Comparison of ENCODE assay signal across 17 cellular contexts in the genomic region with DNA sequence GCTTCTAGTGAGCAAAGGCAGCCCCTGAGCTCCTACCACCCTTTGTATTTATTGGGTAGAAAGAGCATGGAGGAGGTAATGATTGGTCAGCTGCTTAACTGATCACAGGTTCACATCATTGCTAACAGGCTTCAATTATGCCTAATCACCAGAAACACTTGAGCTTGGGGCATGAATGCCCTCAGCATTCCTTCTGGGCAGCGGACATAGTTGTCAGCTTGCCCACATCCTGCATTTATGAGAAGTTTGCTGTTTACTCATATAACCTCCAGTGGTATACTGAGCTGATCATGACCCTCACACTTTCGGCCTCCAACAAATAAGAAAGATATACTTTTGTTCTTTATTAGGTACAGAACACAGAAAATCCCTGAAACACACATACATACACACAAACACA.
DNase-seq lines count a peak whose midpoint lies in the region; ATAC-seq and FAIRE-seq lines count a peak whose summit lies in the region.
"Had no signal": no experiment of that assay in that cellular context is flagged by ENCODE, and none has a peak within 500 bp of the region (broad histone marks: within the 10 kb centered on the region; RNA-seq: fewer than 3 reads in every experiment).

No MANE protein-coding gene starts in this region.

- CTCF ChIA-PET in CD4-positive, alpha-beta memory T cell (lab: Charles Lee; ENCODE audit: partially characterized antibody) = no interaction called here

- peak; percentile 28 for FAIRE-seq in HTR-8/SVneo (lab: Jason Lieb, UNC)
- FAIRE-seq: pancreas had no signal

- ATAC-seq in GM19452 (IDR thresholded peaks at IDR 0.05; ENCODE audit: unreplicated experiment) = no peak
- ATAC-seq: pancreas had no signal

- no peak overlapping the region for H3K27ac Mint-ChIP-seq in CD4-positive, alpha-beta memory T cell
- H3K27ac Mint-ChIP-seq: activated naive CD4-positive, alpha-beta T cell treated with anti-CD3 and anti-CD28 coated beads, Interleukin-2, amount 50 U/mL, for 24 hours had no signal

- intact Hi-C loops in CD4-positive, alpha-beta memory T cell (cut with micrococcal nuclease) = no loop called here

- no peaks in the 10 kb centered on the region for H3K4me1 ChIP-seq in CD4-positive, alpha-beta memory T cell (ENCODE audit: insufficient read depth, low read length)
- H3K4me1 ChIP-seq: BLaER1, breast epithelium, pancreas had no signal

- H3K27me3 ChIP-seq in CD4-positive, alpha-beta memory T cell (ENCODE audit: insufficient read depth, low read length) = no peaks in the 10 kb centered on the region
- H3K27me3 ChIP-seq: BLaER1, breast epithelium, pancreas had no signal

- no peak overlapping the region for H3K27ac ChIP-seq in CD4-positive, alpha-beta memory T cell (ENCODE audit: low read depth, low read length)
- H3K27ac ChIP-seq: BLaER1, breast epithelium, pancreas had no signal

- H3K4me1 Mint-ChIP-seq in CD4-positive, alpha-beta memory T cell = peaks cover 0 to 5% (median 2%) of the 10 kb centered on the region in 4 donors
- H3K4me1 Mint-ChIP-seq: activated naive CD4-positive, alpha-beta T cell treated with anti-CD3 and anti-CD28 coated beads, Interleukin-2, amount 50 U/mL, for 24 hours had no signal

- DNase-seq in HTR-8/SVneo (ENCODE audit: insufficient read length, low spot score) (peak; percentile 11), amniotic epithelial cell (ENCODE audit: low read depth) (peak; percentile 25), kidney glomerular epithelial cell (lab: John Stamatoyannopoulos, UW) (peak; percentile 68), activated T-cell treated with anti-CD3 and anti-CD28 coated beads for 4 hours (no peak)
- DNase-seq in CD4-positive, alpha-beta memory T cell = no peak
- DNase-seq in effector CD8-positive, alpha-beta T cell (lab: John Stamatoyannopoulos, UW) = no peak
- DNase-seq: activated CD4-positive, alpha-beta T cell treated with anti-CD3 and anti-CD28 coated beads for 48 hours; activated CD8-positive, alpha-beta memory T cell treated with anti-CD3 and anti-CD28 coated beads, Interleukin-2, amount 50 U/mL, for 48 hours; DMS153; NCI-H1694 treated with DMSO at 0.1 percent for 48 hours; pancreas; T1000 had no signal

- peaks cover 3 to 35% (median 27%) of the 10 kb centered on the region in 8 donors for H3K9me3 Mint-ChIP-seq in CD4-positive, alpha-beta memory T cell

- H3K36me3 ChIP-seq in CD4-positive, alpha-beta memory T cell (ENCODE audit: insufficient read depth, low read length) = no peaks in the 10 kb centered on the region
- H3K36me3 ChIP-seq: BLaER1, breast epithelium, pancreas had no signal

- POLR2A ChIA-PET in CD4-positive, alpha-beta memory T cell (lab: Charles Lee; ENCODE audit: partially characterized antibody) = no interaction called here

- H3K27me3 Mint-ChIP-seq in CD4-positive, alpha-beta memory T cell = no peaks in the 10 kb centered on the region
- H3K27me3 Mint-ChIP-seq: activated naive CD4-positive, alpha-beta T cell treated with anti-CD3 and anti-CD28 coated beads, Interleukin-2, amount 50 U/mL, for 24 hours had no signal

- H3K36me3 Mint-ChIP-seq in CD4-positive, alpha-beta memory T cell = peaks cover 42 to 57% of the 10 kb centered on the region in 2 donors

- H3K9me3 ChIP-seq in CD4-positive, alpha-beta memory T cell (ENCODE audit: control insufficient read depth in 1 of 2, low read length in 2 of 2) = peaks cover 0 to 8% of the 10 kb centered on the region in 2 donors
- H3K9me3 ChIP-seq: pancreas had no signal

- no peak overlapping the region for H3K4me3 Mint-ChIP-seq in CD4-positive, alpha-beta memory T cell
- H3K4me3 Mint-ChIP-seq: activated naive CD4-positive, alpha-beta T cell treated with anti-CD3 and anti-CD28 coated beads, Interleukin-2, amount 50 U/mL, for 24 hours had no signal

- H3K4me3 ChIP-seq in CD4-positive, alpha-beta memory T cell (ENCODE audit: low read length in 2 of 2) = no peak overlapping the region
- H3K4me3 ChIP-seq: BLaER1, breast epithelium, pancreas, smooth muscle cell had no signal

Comparison
In these comparisons a context has a peak if more than half of its experiments do, and no peak if none do; other contexts are left out.
1. DNase-seq: peak in HTR-8/SVneo (single experiment), amniotic epithelial cell (single experiment) and kidney glomerular epithelial cell (single experiment); none in CD4-positive, alpha-beta memory T cell (0 of 5), effector CD8-positive, alpha-beta T cell (single experiment) and activated T-cell treated with anti-CD3 and anti-CD28 coated beads for 4 hours (single experiment).